Comparison of ENCODE assay signal across 10 cellular contexts in the genomic region with DNA sequence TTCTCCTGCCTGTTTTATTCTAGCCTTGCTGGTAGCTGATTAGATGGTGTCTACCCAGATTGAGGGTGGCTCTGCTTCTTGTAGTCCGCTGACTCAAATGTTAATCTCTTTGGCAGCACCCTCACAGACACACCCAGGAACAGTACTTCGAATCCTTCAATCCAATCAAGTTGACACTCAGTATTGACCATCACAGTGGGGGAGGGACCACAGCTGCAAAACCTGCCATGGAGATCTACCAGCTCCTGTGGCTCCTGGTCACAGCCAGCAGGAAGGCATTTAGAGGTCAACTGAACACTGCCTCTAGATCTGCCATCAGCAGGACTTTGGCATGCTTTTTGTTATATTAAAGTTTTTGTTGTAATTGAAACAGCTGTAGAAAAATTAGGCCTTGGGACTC.
"Had no signal": no experiment of that assay in that cellular context is flagged by ENCODE, and none has a peak within 500 bp of the region (broad histone marks: within the 10 kb centered on the region; RNA-seq: fewer than 3 reads in every experiment).

No MANE protein-coding gene starts in this region.

- H3K27me3 Mint-ChIP-seq: IgD-negative memory B cell had no signal

- H3K9ac ChIP-seq: KMS-11 had no signal

- H3K4me3 ChIP-seq: HAP-1 had no signal

- H3K9me3 ChIP-seq: HAP-1 had no signal

- H3K36me3 Mint-ChIP-seq: IgD-negative memory B cell had no signal

- H3K27ac ChIP-seq: HL-60, KMS-11 had no signal

- H3K4me1 Mint-ChIP-seq: IgD-negative memory B cell had no signal

- H3K36me3 ChIP-seq: HAP-1 had no signal

- H3K4me3 Mint-ChIP-seq: HFFc6, IgD-negative memory B cell had no signal

- H3K27ac Mint-ChIP-seq: HFFc6, IgD-negative memory B cell had no signal

- ATAC-seq: HCT116, HepG2 had no signal

- DNase-seq: GOT3, H7, HFFc6, KBM-7 had no signal

- H3K9me3 Mint-ChIP-seq: IgD-negative memory B cell had no signal
